Comparison of ENCODE assay signal across 33 cellular contexts in the genomic region with DNA sequence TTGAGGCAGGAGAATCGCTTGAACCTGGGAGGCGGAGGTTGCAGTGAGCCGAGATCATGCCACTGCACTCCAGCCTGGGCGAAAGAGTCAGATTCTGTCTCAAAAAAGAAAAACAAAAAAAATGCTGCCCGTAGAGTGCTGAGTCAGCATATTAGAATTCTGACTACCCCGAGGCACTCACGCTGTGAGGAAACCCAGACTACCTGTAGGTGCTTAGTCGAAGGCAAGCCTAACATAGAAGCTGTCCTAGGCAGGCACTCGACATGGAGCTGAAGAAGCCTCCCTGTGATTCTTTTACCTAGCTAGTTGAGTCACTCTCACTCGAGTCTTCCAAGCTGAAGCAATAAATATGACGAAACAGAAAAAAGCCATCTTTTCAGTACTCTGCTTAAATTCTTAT.
"Had no signal": no experiment of that assay in that cellular context is flagged by ENCODE, and none has a peak within 500 bp of the region (broad histone marks: within the 10 kb centered on the region; RNA-seq: fewer than 3 reads in every experiment).

No MANE protein-coding gene starts in this region.

- H3K4me1 Mint-ChIP-seq: activated naive CD4-positive, alpha-beta T cell treated with anti-CD3 and anti-CD28 coated beads, Interleukin-2, amount 50 U/mL, for 24 hours; activated naive CD8-positive, alpha-beta T cell treated with anti-CD3 and anti-CD28 coated beads, Interleukin-2, amount 50 U/mL, for 24 hours; activated T-helper 17 cell treated with anti-CD3 and anti-CD28 coated beads, Interleukin-2, amount 50 U/mL, for 72 hours; memory B cell; naive thymus-derived CD8-positive, alpha-beta T cell; neural crest cell; stimulated activated naive B cell treated with anti-CD40 and anti-IgM and Interleukin-4, amounts not matched to agents 10 μg/mL and 1 μg/mL and 100 μg/mL, for 72 hours had no signal

- FAIRE-seq: colon, endometrium, kidney, pancreas, small intestine, TTC549 had no signal

- H3K27me3 ChIP-seq: body of pancreas, esophagus squamous epithelium, gastrocnemius medialis, pancreas, sigmoid colon, stomach, thyroid gland had no signal

- H3K36me3 Mint-ChIP-seq: activated naive CD4-positive, alpha-beta T cell treated with anti-CD3 and anti-CD28 coated beads, Interleukin-2, amount 50 U/mL, for 24 hours; memory B cell; stimulated activated naive B cell treated with anti-CD40 and anti-IgM and Interleukin-4, amounts not matched to agents 10 μg/mL and 1 μg/mL and 100 μg/mL, for 72 hours had no signal

- H3K27ac ChIP-seq: body of pancreas, epithelial cell of prostate, esophagus squamous epithelium, gastrocnemius medialis, pancreas, prostate gland, sigmoid colon, stomach, thyroid gland, VCaP had no signal

- H3K27ac Mint-ChIP-seq: activated naive CD4-positive, alpha-beta T cell treated with anti-CD3 and anti-CD28 coated beads, Interleukin-2, amount 50 U/mL, for 24 hours; activated naive CD8-positive, alpha-beta T cell treated with anti-CD3 and anti-CD28 coated beads, Interleukin-2, amount 50 U/mL, for 24 hours; activated T-cell treated with anti-CD3 and anti-CD28 coated beads, Interleukin-2, amount 50 U/mL, for 24 hours; activated T-helper 17 cell treated with anti-CD3 and anti-CD28 coated beads, Interleukin-2, amount 50 U/mL, for 72 hours; memory B cell; naive thymus-derived CD8-positive, alpha-beta T cell; stimulated activated naive B cell treated with anti-CD40 and anti-IgM and Interleukin-4, amounts not matched to agents 10 μg/mL and 1 μg/mL and 100 μg/mL, for 72 hours had no signal

- H3K36me3 ChIP-seq: esophagus squamous epithelium, gastrocnemius medialis, pancreas, prostate gland, sigmoid colon, stomach, thyroid gland had no signal

- DNase-seq: activated CD4-positive, alpha-beta T cell treated with anti-CD3 and anti-CD28 coated beads for 4 hours; activated CD4-positive, alpha-beta T cell treated with anti-CD3 and anti-CD28 coated beads, Interleukin-2, amount 50 U/mL, for 4 hours; activated gamma-delta T cell treated with Interleukin-2 at 50 U/mL for 16 hours; activated naive CD8-positive, alpha-beta T cell treated with anti-CD3 and anti-CD28 coated beads, Interleukin-2, amount 50 U/mL, for 24 hours; activated T-cell treated with anti-CD3 and anti-CD28 coated beads, Interleukin-2, amount 50 U/mL, for 24 hours; body of pancreas; effector CD8-positive, alpha-beta T cell; esophagus squamous epithelium; gastrocnemius medialis; hippocampal formation; kidney; left colon; naive thymus-derived CD8-positive, alpha-beta T cell; nucleus accumbens; pancreas; retina; sigmoid colon; small intestine; stimulated activated CD4-positive, alpha-beta T cell treated with anti-CD3 and anti-CD28 coated beads, Interleukin-15, amount 100 ng/mL, for 24 hours; stimulated activated CD4-positive, alpha-beta T cell treated with anti-CD3 and anti-CD28 coated beads, Interleukin-2, amount 100 ng/mL, for 24 hours; stimulated activated naive B cell treated with anti-CD40 and anti-IgM and Interleukin-4, amounts not matched to agents 10 μg/mL and 1 μg/mL and 100 μg/mL, for 72 hours; stomach; thyroid gland had no signal

- H3K4me1 ChIP-seq: body of pancreas, esophagus squamous epithelium, gastrocnemius medialis, pancreas, prostate gland, sigmoid colon, stomach, thyroid gland had no signal

- H3K4me3 ChIP-seq: body of pancreas, esophagus squamous epithelium, gastrocnemius medialis, pancreas, prostate gland, sigmoid colon, stomach, thyroid gland had no signal

- H3K27me3 Mint-ChIP-seq: activated naive CD4-positive, alpha-beta T cell treated with anti-CD3 and anti-CD28 coated beads, Interleukin-2, amount 50 U/mL, for 24 hours; activated naive CD8-positive, alpha-beta T cell treated with anti-CD3 and anti-CD28 coated beads, Interleukin-2, amount 50 U/mL, for 24 hours; activated T-cell treated with anti-CD3 and anti-CD28 coated beads, Interleukin-2, amount 50 U/mL, for 24 hours; activated T-helper 17 cell treated with anti-CD3 and anti-CD28 coated beads, Interleukin-2, amount 50 U/mL, for 72 hours; memory B cell; naive thymus-derived CD8-positive, alpha-beta T cell; stimulated activated naive B cell treated with anti-CD40 and anti-IgM and Interleukin-4, amounts not matched to agents 10 μg/mL and 1 μg/mL and 100 μg/mL, for 72 hours had no signal

- H3K9me3 ChIP-seq: pancreas, prostate gland, thyroid gland had no signal

- H3K4me3 Mint-ChIP-seq: activated naive CD4-positive, alpha-beta T cell treated with anti-CD3 and anti-CD28 coated beads, Interleukin-2, amount 50 U/mL, for 24 hours; activated naive CD8-positive, alpha-beta T cell treated with anti-CD3 and anti-CD28 coated beads, Interleukin-2, amount 50 U/mL, for 24 hours; activated T-cell treated with anti-CD3 and anti-CD28 coated beads, Interleukin-2, amount 50 U/mL, for 24 hours; activated T-helper 17 cell treated with anti-CD3 and anti-CD28 coated beads, Interleukin-2, amount 50 U/mL, for 72 hours; memory B cell; naive thymus-derived CD8-positive, alpha-beta T cell; neural crest cell; stimulated activated naive B cell treated with anti-CD40 and anti-IgM and Interleukin-4, amounts not matched to agents 10 μg/mL and 1 μg/mL and 100 μg/mL, for 72 hours had no signal
